8 cellular contexts compared by ENCODE assay signal in the genomic region with DNA sequence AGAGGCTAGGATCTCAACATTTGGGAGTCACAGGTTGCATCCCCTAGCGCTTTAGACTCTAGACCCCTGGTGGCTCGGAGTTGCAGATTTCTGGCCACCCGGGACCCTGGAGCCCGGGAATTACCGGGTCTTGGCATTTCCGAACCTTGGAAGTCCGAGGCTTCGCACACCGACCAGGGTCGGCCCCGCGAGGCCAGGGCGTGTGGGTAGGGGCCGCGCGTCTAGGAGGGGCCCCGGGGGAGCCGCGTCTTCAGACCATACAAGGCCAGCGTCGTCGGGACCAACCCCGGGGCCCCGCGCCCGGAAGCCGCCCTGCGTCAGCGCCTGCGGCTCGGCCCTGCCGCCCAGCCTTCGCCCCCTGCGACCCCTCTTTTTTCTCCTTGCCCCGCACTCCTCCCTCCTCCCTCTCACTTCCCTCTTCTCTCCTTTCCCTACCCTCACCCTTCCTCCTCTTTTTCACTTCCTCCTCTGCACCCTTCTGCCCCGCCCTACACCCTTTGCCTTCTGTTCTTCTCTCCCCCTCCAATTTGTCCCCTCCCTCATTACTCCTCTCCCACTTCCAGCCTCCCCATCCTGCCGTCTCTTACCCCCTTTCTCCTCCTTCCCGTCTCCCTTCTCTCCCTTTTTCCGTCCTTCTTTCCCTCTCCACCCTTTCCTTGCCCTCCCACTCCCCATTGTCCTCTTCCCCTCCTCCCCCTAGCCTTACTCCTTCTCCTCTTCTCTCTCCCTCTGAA. TPM values are rescaled to one million over a fixed set of nuclear protein-coding genes. Genes with fewer than 3 reads are reported as not detected.
DNase-seq lines count a peak whose midpoint lies in the region; ATAC-seq and TF ChIP-seq lines count a peak whose summit lies in the region.

No MANE protein-coding gene starts in this region.

- no peaks in the 10 kb centered on the region for H3K27me3 ChIP-seq in BLaER1 treated with 17β-estradiol and CSF1 and Interleukin-3, amounts not matched to agents 10 nM and 100 nM

- H3K4me3 Mint-ChIP-seq in activated naive CD4-positive, alpha-beta T cell treated with anti-CD3 and anti-CD28 coated beads, Interleukin-2, amount 10 ng/mL, durations not matched to agents 7 days and 5 days: peak overlapping the region; percentile 90
- H3K4me3 Mint-ChIP-seq in glutamatergic neuron (ENCODE audit: unreplicated experiment) (peak overlapping the region; percentile 69), osteocyte (ENCODE audit: unreplicated experiment) (peak overlapping the region; percentile 99)

- no peak for TF ChIP-seq CTCF in glutamatergic neuron (IDR thresholded peaks at IDR 0.05; ENCODE audit: partially characterized antibody, unreplicated experiment)
- TF ChIP-seq CTCF in osteocyte (IDR thresholded peaks at IDR 0.05): no peak

- H3K4me1 Mint-ChIP-seq in activated naive CD4-positive, alpha-beta T cell treated with anti-CD3 and anti-CD28 coated beads, Interleukin-2, amount 10 ng/mL, durations not matched to agents 7 days and 5 days: peaks cover 44% of the 10 kb centered on the region
- H3K4me1 Mint-ChIP-seq in glutamatergic neuron (ENCODE audit: low read depth, unreplicated experiment): peaks cover 22% of the 10 kb centered on the region
- peaks cover 55% of the 10 kb centered on the region for H3K4me1 Mint-ChIP-seq in osteocyte (ENCODE audit: unreplicated experiment)

- H3K9me3 ChIP-seq in BLaER1 treated with 17β-estradiol and CSF1 and Interleukin-3, amounts not matched to agents 10 nM and 100 nM (replicated peaks in 1 of 11): peaks cover 0 to 18% (median 0%) of the 10 kb centered on the region in 11 experiments; a peak in 7 of 22 replicates

- DNase-seq in GOT3 (lab: John Stamatoyannopoulos, UW) (peak; percentile 24), RPMI7951 (ENCODE audit: low read depth) (peak; percentile 65), glutamatergic neuron (peak; percentile 56), osteocyte (ENCODE audit: extremely low spot score, unreplicated experiment) (peak; percentile 91)
- peak; percentile 80 for DNase-seq in activated naive CD4-positive, alpha-beta T cell treated with anti-CD3 and anti-CD28 coated beads, Interleukin-2, amount 10 ng/mL, durations not matched to agents 7 days and 5 days

- H3K36me3 ChIP-seq in BLaER1 treated with 17β-estradiol and CSF1 and Interleukin-3, amounts not matched to agents 10 nM and 100 nM: peaks cover 13 to 32% (median 24%) of the 10 kb centered on the region in 11 experiments

- peak overlapping the region; percentile 95 to 100 (median 98) for H3K9ac ChIP-seq in BLaER1 treated with 17β-estradiol and CSF1 and Interleukin-3, amounts not matched to agents 10 nM and 100 nM

- H3K27me3 Mint-ChIP-seq in activated naive CD4-positive, alpha-beta T cell treated with anti-CD3 and anti-CD28 coated beads, Interleukin-2, amount 10 ng/mL, durations not matched to agents 7 days and 5 days: peaks cover 10% of the 10 kb centered on the region
- H3K27me3 Mint-ChIP-seq in glutamatergic neuron (ENCODE audit: unreplicated experiment) (peaks cover 23% of the 10 kb centered on the region), osteocyte (ENCODE audit: unreplicated experiment) (no peaks in the 10 kb centered on the region)

- peak overlapping the region; percentile 84 to 100 (median 97) for H3K4me2 ChIP-seq in BLaER1 treated with 17β-estradiol and CSF1 and Interleukin-3, amounts not matched to agents 10 nM and 100 nM

- H3K4me3 ChIP-seq in BLaER1 treated with 17β-estradiol and CSF1 and Interleukin-3, amounts not matched to agents 10 nM and 100 nM: peak overlapping the region; percentile 81 to 100 (median 98)

- CTCF ChIA-PET in activated naive CD4-positive, alpha-beta T cell treated with anti-CD3 and anti-CD28 coated beads, Interleukin-2, amount 10 ng/mL, durations not matched to agents 7 days and 5 days (lab: Charles Lee): no interaction called here

- peak overlapping the region; percentile 93 to 100 (median 99) for H3K27ac ChIP-seq in BLaER1 treated with 17β-estradiol and CSF1 and Interleukin-3, amounts not matched to agents 10 nM and 100 nM

- peaks cover 48% of the 10 kb centered on the region for H3K36me3 Mint-ChIP-seq in activated naive CD4-positive, alpha-beta T cell treated with anti-CD3 and anti-CD28 coated beads, Interleukin-2, amount 10 ng/mL, durations not matched to agents 7 days and 5 days
- H3K36me3 Mint-ChIP-seq in glutamatergic neuron (ENCODE audit: unreplicated experiment) (no peaks in the 10 kb centered on the region), osteocyte (ENCODE audit: unreplicated experiment) (peaks cover 13% of the 10 kb centered on the region)

- peak overlapping the region; percentile 92 for H3K27ac Mint-ChIP-seq in activated naive CD4-positive, alpha-beta T cell treated with anti-CD3 and anti-CD28 coated beads, Interleukin-2, amount 10 ng/mL, durations not matched to agents 7 days and 5 days
- no peak overlapping the region for H3K27ac Mint-ChIP-seq in glutamatergic neuron (ENCODE audit: unreplicated experiment)
- peak overlapping the region; percentile 96 for H3K27ac Mint-ChIP-seq in osteocyte (ENCODE audit: unreplicated experiment)

- H3K4me1 ChIP-seq in BLaER1 treated with 17β-estradiol and CSF1 and Interleukin-3, amounts not matched to agents 10 nM and 100 nM: peaks cover 31 to 64% (median 38%) of the 10 kb centered on the region in 10 experiments

- ATAC-seq in GM19467 (IDR thresholded peaks at IDR 0.05; ENCODE audit: unreplicated experiment) (no peak), GM21737 (IDR thresholded peaks at IDR 0.05; ENCODE audit: unreplicated experiment) (no peak)

- H4K20me1 ChIP-seq in BLaER1 treated with 17β-estradiol and CSF1 and Interleukin-3, amounts not matched to agents 10 nM and 100 nM: peaks cover 27 to 43% (median 38%) of the 10 kb centered on the region in 11 experiments

- H3K9me3 Mint-ChIP-seq in activated naive CD4-positive, alpha-beta T cell treated with anti-CD3 and anti-CD28 coated beads, Interleukin-2, amount 10 ng/mL, durations not matched to agents 7 days and 5 days: no peaks in the 10 kb centered on the region
- H3K9me3 Mint-ChIP-seq in glutamatergic neuron (ENCODE audit: unreplicated experiment) (peaks cover 28% of the 10 kb centered on the region), osteocyte (ENCODE audit: unreplicated experiment) (no peaks in the 10 kb centered on the region)

RNA-seq across cellular contexts. Expression of a gene that starts 2.4 kb away (rescaled TPM):
- 4.8 and 13.0 TPM in 2 replicates for total RNA-seq in RPMI7951 (2014; rRNA removed; shearing (Covaris generic))
- total RNA-seq in glutamatergic neuron (ENCODE audit: unreplicated experiment) (205 TPM), osteocyte (131 and 150 TPM in 2 replicates)

RNA-seq across cellular contexts. Expression of a gene that starts 3.4 kb away (rescaled TPM):
- total RNA-seq in RPMI7951 (2014; rRNA removed; shearing (Covaris generic)): 2.9 and 6.4 TPM in 2 replicates
- total RNA-seq in glutamatergic neuron (ENCODE audit: unreplicated experiment) (3.1 TPM), osteocyte (81.5 and 105 TPM in 2 replicates)

RNA-seq across cellular contexts. Expression of a gene that starts 18.9 kb away (rescaled TPM):
- total RNA-seq in RPMI7951 (2014; rRNA removed; shearing (Covaris generic)): 22.2 and 39.5 TPM in 2 replicates
- total RNA-seq in glutamatergic neuron (ENCODE audit: unreplicated experiment): 30.1 TPM
- 37.1 and 38.7 TPM in 2 replicates for total RNA-seq in osteocyte

RNA-seq across cellular contexts. Expression of a gene that starts 19.1 kb away (rescaled TPM):
- 44.3 and 59.4 TPM in 2 replicates for total RNA-seq in RPMI7951 (2014; rRNA removed; shearing (Covaris generic))
- total RNA-seq in glutamatergic neuron (ENCODE audit: unreplicated experiment): 36.2 TPM
- total RNA-seq in osteocyte: 45.6 and 45.9 TPM in 2 replicates

RNA-seq across cellular contexts. Expression of a gene that starts 25.7 kb away (rescaled TPM):
- total RNA-seq in RPMI7951 (2014; rRNA removed; shearing (Covaris generic)): 107 and 123 TPM in 2 replicates
- total RNA-seq in glutamatergic neuron (ENCODE audit: unreplicated experiment) (912 TPM), osteocyte (1,827 and 1,860 TPM in 2 replicates)

Comparison
In these comparisons a context has a peak if more than half of its experiments do, and no peak if none do; other contexts are left out.
1. DNase-seq: peak in every context shown above with its lines; median percentile 91 in osteocyte; 80 in activated naive CD4-positive, alpha-beta T cell treated with anti-CD3 and anti-CD28 coated beads, Interleukin-2, amount 10 ng/mL, durations not matched to agents 7 days and 5 days; 65 in RPMI7951; 56 in glutamatergic neuron; 24 in GOT3.
2. RNA of a gene that starts 3.4 kb away (total RNA-seq): 81.5 to 105 TPM in osteocyte; 2.9 to 6.4 TPM in RPMI7951 and 3.1 TPM in glutamatergic neuron (single experiment); every median in the first group is over 10 times any median in the second.
3. Peak in every context shown above with its lines, with median percentiles within 50 percentile points of each other: H3K4me3 Mint-ChIP-seq.